ENCODE assay signal across 7 cellular contexts in genomic region chr1:149686593-149687238, GRCh38.
A peak's percentile ranks its signal among the peaks of the same experiment; 100 is the strongest.
DNase-seq lines count a peak whose midpoint lies in the region; ATAC-seq, FAIRE-seq and TF ChIP-seq lines count a peak whose summit lies in the region.
"Not testable (repeated sequence)": the region's sequence is repeated elsewhere in the genome, so short reads cannot be mapped to it uniquely, and the experiment has no call there.

No MANE protein-coding gene starts in this region.

- not testable (repeated sequence) for BruUV-seq in GM12878 (replicated peaks; lab: Mats Ljungman, UMichigan)

- SMC1A ChIA-PET in GM12878 (lab: Charles Lee; ENCODE audit: uncharacterized antibody, unreplicated experiment), result not testable (repeated sequence)

- H3K9me3 Mint-ChIP-seq in natural killer cell, result not testable (repeated sequence)

- no CpG with 5 or more reads among the region's 3 CpGs for WGBS in GM12878 (ENCODE audit: insufficient coverage, insufficient replicate concordance, low lambda C conversion rate, missing lambda C conversion rate)

- not testable (repeated sequence) for H3K9me3 ChIP-seq in GM12878 (replicated peaks; ENCODE audit: control insufficient read depth, insufficient read depth, low read length)

- TF ChIP-seq EP300 in GM12878 (IDR thresholded peaks at IDR 0.05; ENCODE audit: borderline replicate concordance in 1 of 2, control insufficient read depth in 1 of 2, low read depth in 2 of 2, low read length in 2 of 2), result not testable (repeated sequence)

- not testable (repeated sequence) for H3K9ac ChIP-seq in GM12878 (ENCODE audit: control insufficient read depth, insufficient read depth, low read length)

- H3K4me3 ChIP-seq in GM12878, result not testable (repeated sequence)

- not testable (repeated sequence) for H3K27ac ChIP-seq in GM12878 (ENCODE audit: control insufficient read depth, insufficient read depth)

- H3K27me3 ChIP-seq in GM12878 (replicated peaks in 1 of 2; ENCODE audit: control insufficient read depth in 2 of 2, insufficient read depth in 2 of 2, low read length in 1 of 2), result not testable (repeated sequence)

- TF ChIP-seq CTCF in GM12878 (IDR thresholded peaks at IDR 0.05 in 2 of 3, conservative IDR thresholded peaks at IDR 0.05 in 1 of 3; ENCODE audit: control insufficient read depth in 2 of 3, extremely low read depth in 1 of 3, insufficient read depth in 1 of 3, low read depth in 3 of 3, low read length in 3 of 3); natural killer cell (IDR thresholded peaks at IDR 0.05): not testable (repeated sequence)

- CTCF ChIA-PET in GM12878 (lab: Yijun Ruan, JAX), result not testable (repeated sequence)

- H3K27me3 Mint-ChIP-seq in natural killer cell (ENCODE audit: low read depth in 2 of 2), result not testable (repeated sequence)

- H3K27ac Mint-ChIP-seq in natural killer cell, result not testable (repeated sequence)

- H3K4me1 ChIP-seq in GM12878 (ENCODE audit: control insufficient read depth, insufficient read depth, low read length), result not testable (repeated sequence)

- not testable (repeated sequence) for H3K36me3 ChIP-seq in GM12878 (ENCODE audit: control insufficient read depth in 2 of 2, insufficient read depth in 2 of 2, low read length in 1 of 2)

- H3K36me3 Mint-ChIP-seq in natural killer cell, result not testable (repeated sequence)

- intact Hi-C loops in GM12878 (cut with micrococcal nuclease; ENCODE audit: unreplicated experiment); natural killer cell (cut with micrococcal nuclease): not testable (repeated sequence)

- H3K4me2 ChIP-seq in GM12878 (ENCODE audit: control insufficient read depth, insufficient read depth), result not testable (repeated sequence)

- TF ChIP-seq POLR2A in GM12878 (IDR thresholded peaks at IDR 0.05; ENCODE audit: low read depth, low read length), result not testable (repeated sequence)

- FAIRE-seq in GM18507 (lab: Jason Lieb, UNC) (peak; percentile 42), TTC549 (lab: Jason Lieb, UNC) (peak; percentile 76), GM12878 (lab: Jason Lieb, UNC) (peak; percentile 38), islet of Langerhans (lab: Jason Lieb, UNC) (peak; percentile 81)

- DNase-seq in GM18507 (ENCODE audit: extremely low spot score, insufficient read length, low read depth); GM12878 (ENCODE audit: low read depth, low spot score); natural killer cell: not testable (repeated sequence)

- H3K79me2 ChIP-seq in GM12878 (ENCODE audit: control insufficient read depth, insufficient read depth, low read length), result not testable (repeated sequence)

- in situ Hi-C loops in GM12878 (cut with MboI), result not testable (repeated sequence)

- H3K4me1 Mint-ChIP-seq in natural killer cell, result not testable (repeated sequence)

- ATAC-seq in GM21390 (IDR thresholded peaks at IDR 0.05; ENCODE audit: unreplicated experiment) (peak; percentile 49), HG03159 (IDR thresholded peaks at IDR 0.05; ENCODE audit: unreplicated experiment) (peak; percentile 68), GM12878 (peak; percentile 99), natural killer cell (peak; percentile 86 to 99 (median 97))

- H3K4me3 Mint-ChIP-seq in natural killer cell, result not testable (repeated sequence)

- H2AFZ ChIP-seq in GM12878 (ENCODE audit: control insufficient read depth, low read depth, low read length), result not testable (repeated sequence)

- POLR2A ChIA-PET in GM12878 (lab: Charles Lee), result not testable (repeated sequence)

- not testable (repeated sequence) for TF ChIP-seq RAD21 in GM12878 (IDR thresholded peaks at IDR 0.05; ENCODE audit: insufficient read depth, low read depth, low read length)

- RAD21 ChIA-PET in GM12878 (lab: Charles Lee; ENCODE audit: unreplicated experiment), result not testable (repeated sequence)

- not testable (repeated sequence) for H4K20me1 ChIP-seq in GM12878 (ENCODE audit: control insufficient read depth, insufficient read depth)

Comparison
In these comparisons a context has a peak if more than half of its experiments do, and no peak if none do; other contexts are left out.
1. ATAC-seq: peak in every context shown above with its lines; median percentile 99 in GM12878; 97 in natural killer cell; 68 in HG03159; 49 in GM21390.